Comparison of ENCODE assay signal across 1 cellular context in the genomic region with DNA sequence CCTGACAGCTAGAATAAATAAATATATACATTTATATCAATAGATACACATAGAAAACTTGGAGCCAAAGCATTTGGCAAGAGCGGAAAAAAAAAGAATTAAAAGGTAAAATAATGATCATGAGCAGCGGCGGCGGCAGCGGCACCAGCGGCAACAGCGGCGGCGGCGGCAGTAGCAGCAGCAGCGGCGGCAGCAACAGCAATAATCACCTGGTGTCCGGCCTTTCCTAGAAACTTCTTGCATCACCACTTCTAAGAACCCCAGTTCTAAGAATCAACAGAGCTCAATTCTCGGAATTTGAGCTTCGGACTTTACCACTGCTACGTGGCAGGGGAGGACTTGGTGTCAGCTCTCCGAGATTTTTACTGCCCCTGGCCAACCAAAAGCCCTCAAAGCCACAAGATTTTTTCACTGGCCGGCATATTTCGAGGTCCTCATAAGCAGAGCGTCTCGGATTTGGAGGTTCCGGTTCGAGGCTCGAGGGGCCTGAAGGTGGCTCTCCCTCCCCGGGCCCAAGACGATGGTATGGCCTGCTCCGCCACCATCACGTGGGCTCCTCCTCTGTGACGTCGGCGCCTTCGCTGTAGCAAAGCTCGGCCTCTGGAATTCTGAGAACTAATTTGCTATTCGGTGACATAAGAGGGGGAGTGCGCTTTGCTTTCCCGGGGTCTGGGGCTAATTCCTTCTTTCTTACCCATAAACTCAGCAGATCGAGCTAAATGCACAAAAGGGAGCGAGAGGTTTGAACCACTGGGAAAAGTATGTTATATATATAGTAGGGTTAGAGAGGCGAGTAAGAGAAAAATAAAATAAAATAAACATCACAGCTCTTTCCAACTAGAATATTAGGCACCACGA.
TF ChIP-seq lines count a peak whose summit lies in the region.

A gene (minus strand): TSS at position 268 of the 858 bp plus-strand sequence. CDS start 11,775 bp downstream, outside the sequence.

TF ChIP-seq in HepG2, 621 proteins besides CTCF, POLR2A, EP300 and RAD21 (continued from another document and continues in another):
- TF ChIP-seq, protein P1, sequence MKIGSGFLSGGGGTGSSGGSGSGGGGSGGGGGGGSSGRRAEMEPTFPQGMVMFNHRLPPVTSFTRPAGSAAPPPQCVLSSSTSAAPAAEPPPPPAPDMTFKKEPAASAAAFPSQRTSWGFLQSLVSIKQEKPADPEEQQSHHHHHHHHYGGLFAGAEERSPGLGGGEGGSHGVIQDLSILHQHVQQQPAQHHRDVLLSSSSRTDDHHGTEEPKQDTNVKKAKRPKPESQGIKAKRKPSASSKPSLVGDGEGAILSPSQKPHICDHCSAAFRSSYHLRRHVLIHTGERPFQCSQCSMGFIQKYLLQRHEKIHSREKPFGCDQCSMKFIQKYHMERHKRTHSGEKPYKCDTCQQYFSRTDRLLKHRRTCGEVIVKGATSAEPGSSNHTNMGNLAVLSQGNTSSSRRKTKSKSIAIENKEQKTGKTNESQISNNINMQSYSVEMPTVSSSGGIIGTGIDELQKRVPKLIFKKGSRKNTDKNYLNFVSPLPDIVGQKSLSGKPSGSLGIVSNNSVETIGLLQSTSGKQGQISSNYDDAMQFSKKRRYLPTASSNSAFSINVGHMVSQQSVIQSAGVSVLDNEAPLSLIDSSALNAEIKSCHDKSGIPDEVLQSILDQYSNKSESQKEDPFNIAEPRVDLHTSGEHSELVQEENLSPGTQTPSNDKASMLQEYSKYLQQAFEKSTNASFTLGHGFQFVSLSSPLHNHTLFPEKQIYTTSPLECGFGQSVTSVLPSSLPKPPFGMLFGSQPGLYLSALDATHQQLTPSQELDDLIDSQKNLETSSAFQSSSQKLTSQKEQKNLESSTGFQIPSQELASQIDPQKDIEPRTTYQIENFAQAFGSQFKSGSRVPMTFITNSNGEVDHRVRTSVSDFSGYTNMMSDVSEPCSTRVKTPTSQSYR (CRISPR knock-in tag; IDR thresholded peaks at IDR 0.05; ENCODE audit: borderline replicate concordance): peak; percentile 44; the same call in 1 of the 2 replicates
- TF ChIP-seq, protein P2, sequence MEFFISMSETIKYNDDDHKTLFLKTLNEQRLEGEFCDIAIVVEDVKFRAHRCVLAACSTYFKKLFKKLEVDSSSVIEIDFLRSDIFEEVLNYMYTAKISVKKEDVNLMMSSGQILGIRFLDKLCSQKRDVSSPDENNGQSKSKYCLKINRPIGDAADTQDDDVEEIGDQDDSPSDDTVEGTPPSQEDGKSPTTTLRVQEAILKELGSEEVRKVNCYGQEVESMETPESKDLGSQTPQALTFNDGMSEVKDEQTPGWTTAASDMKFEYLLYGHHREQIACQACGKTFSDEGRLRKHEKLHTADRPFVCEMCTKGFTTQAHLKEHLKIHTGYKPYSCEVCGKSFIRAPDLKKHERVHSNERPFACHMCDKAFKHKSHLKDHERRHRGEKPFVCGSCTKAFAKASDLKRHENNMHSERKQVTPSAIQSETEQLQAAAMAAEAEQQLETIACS (CRISPR knock-in tag; IDR thresholded peaks at IDR 0.05): no peak
- 0 out of 2 replicates have a peak, but pooled peaks have one; percentile 41 for TF ChIP-seq ZKSCAN8 (CRISPR knock-in tag; IDR thresholded peaks at IDR 0.05; ENCODE audit: borderline replicate concordance)
- TF ChIP-seq ZNF234 (CRISPR knock-in tag; conservative IDR thresholded peaks at IDR 0.05): 0 out of 2 replicates have a peak, but pooled peaks have one; percentile 17
- no peak for TF ChIP-seq ZNF660 (CRISPR knock-in tag; IDR thresholded peaks at IDR 0.05; ENCODE audit: borderline replicate concordance, low read depth)
- TF ChIP-seq, protein P3, sequence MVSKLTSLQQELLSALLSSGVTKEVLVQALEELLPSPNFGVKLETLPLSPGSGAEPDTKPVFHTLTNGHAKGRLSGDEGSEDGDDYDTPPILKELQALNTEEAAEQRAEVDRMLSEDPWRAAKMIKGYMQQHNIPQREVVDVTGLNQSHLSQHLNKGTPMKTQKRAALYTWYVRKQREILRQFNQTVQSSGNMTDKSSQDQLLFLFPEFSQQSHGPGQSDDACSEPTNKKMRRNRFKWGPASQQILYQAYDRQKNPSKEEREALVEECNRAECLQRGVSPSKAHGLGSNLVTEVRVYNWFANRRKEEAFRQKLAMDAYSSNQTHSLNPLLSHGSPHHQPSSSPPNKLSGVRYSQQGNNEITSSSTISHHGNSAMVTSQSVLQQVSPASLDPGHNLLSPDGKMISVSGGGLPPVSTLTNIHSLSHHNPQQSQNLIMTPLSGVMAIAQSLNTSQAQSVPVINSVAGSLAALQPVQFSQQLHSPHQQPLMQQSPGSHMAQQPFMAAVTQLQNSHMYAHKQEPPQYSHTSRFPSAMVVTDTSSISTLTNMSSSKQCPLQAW (CRISPR knock-in tag; IDR thresholded peaks at IDR 0.05): peak; percentile 83
- peak; percentile 83 for TF ChIP-seq RAD51 (IDR thresholded peaks at IDR 0.05; ENCODE audit: borderline replicate concordance)
- TF ChIP-seq MXD4 (CRISPR knock-in tag; IDR thresholded peaks at IDR 0.05): peak; percentile 45; the same call in 1 of the 2 replicates
- TF ChIP-seq RELA (CRISPR knock-in tag; IDR thresholded peaks at IDR 0.05): no peak
- TF ChIP-seq ZBTB42 (CRISPR knock-in tag; IDR thresholded peaks at IDR 0.05): 0 out of 2 replicates have a peak, but pooled peaks have one; percentile 72
- TF ChIP-seq SMYD3 (CRISPR knock-in tag; IDR thresholded peaks at IDR 0.05): 0 out of 2 replicates have a peak, but pooled peaks have one; percentile 34
- 0 out of 2 replicates have a peak, but pooled peaks have one; percentile 21 for TF ChIP-seq RORA (CRISPR knock-in tag; IDR thresholded peaks at IDR 0.05)
- TF ChIP-seq, protein P4, sequence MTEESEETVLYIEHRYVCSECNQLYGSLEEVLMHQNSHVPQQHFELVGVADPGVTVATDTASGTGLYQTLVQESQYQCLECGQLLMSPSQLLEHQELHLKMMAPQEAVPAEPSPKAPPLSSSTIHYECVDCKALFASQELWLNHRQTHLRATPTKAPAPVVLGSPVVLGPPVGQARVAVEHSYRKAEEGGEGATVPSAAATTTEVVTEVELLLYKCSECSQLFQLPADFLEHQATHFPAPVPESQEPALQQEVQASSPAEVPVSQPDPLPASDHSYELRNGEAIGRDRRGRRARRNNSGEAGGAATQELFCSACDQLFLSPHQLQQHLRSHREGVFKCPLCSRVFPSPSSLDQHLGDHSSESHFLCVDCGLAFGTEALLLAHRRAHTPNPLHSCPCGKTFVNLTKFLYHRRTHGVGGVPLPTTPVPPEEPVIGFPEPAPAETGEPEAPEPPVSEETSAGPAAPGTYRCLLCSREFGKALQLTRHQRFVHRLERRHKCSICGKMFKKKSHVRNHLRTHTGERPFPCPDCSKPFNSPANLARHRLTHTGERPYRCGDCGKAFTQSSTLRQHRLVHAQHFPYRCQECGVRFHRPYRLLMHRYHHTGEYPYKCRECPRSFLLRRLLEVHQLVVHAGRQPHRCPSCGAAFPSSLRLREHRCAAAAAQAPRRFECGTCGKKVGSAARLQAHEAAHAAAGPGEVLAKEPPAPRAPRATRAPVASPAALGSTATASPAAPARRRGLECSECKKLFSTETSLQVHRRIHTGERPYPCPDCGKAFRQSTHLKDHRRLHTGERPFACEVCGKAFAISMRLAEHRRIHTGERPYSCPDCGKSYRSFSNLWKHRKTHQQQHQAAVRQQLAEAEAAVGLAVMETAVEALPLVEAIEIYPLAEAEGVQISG (CRISPR knock-in tag; IDR thresholded peaks at IDR 0.05): peak; percentile 52
- TF ChIP-seq, protein P5, sequence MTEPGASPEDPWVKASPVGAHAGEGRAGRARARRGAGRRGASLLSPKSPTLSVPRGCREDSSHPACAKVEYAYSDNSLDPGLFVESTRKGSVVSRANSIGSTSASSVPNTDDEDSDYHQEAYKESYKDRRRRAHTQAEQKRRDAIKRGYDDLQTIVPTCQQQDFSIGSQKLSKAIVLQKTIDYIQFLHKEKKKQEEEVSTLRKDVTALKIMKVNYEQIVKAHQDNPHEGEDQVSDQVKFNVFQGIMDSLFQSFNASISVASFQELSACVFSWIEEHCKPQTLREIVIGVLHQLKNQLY (CRISPR knock-in tag; IDR thresholded peaks at IDR 0.05): peak; percentile 78; the same call in 1 of the 2 replicates
- no peak; the same call in none of the 2 replicates for TF ChIP-seq SIN3B (IDR thresholded peaks at IDR 0.05; ENCODE audit: low read length)
- peak; percentile 89 for TF ChIP-seq RBM39 (IDR thresholded peaks at IDR 0.05; ENCODE audit: low read depth, low read length, poor library complexity, severe bottlenecking)
- TF ChIP-seq ZNF260 (CRISPR knock-in tag; IDR thresholded peaks at IDR 0.05; ENCODE audit: borderline replicate concordance, low read depth): no peak
- TF ChIP-seq TGIF2 (CRISPR knock-in tag; IDR thresholded peaks at IDR 0.05): peak; percentile 88
- no peak for TF ChIP-seq ZKSCAN5 (CRISPR knock-in tag; IDR thresholded peaks at IDR 0.05)
- peak; percentile 79 for TF ChIP-seq ZNF350 (CRISPR knock-in tag; IDR thresholded peaks at IDR 0.05; ENCODE audit: borderline replicate concordance, low read depth)
- TF ChIP-seq SMAD9 (CRISPR knock-in tag; IDR thresholded peaks at IDR 0.05): no peak
- TF ChIP-seq, protein P6, sequence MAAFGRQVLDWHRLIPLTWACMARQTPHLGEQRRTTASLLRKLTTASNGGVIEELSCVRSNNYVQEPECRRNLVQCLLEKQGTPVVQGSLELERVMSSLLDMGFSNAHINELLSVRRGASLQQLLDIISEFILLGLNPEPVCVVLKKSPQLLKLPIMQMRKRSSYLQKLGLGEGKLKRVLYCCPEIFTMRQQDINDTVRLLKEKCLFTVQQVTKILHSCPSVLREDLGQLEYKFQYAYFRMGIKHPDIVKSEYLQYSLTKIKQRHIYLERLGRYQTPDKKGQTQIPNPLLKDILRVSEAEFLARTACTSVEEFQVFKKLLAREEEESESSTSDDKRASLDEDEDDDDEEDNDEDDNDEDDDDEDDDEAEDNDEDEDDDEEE (CRISPR knock-in tag; IDR thresholded peaks at IDR 0.05): no peak
- TF ChIP-seq HNF4G (IDR thresholded peaks at IDR 0.05; ENCODE audit: borderline replicate concordance, low read depth, low read length): peak; percentile 81; the same call in 1 of the 2 replicates
- no peak for TF ChIP-seq HNF4G (CRISPR knock-in tag; IDR thresholded peaks at IDR 0.05; ENCODE audit: borderline replicate concordance, low read depth)
- TF ChIP-seq, protein P7, sequence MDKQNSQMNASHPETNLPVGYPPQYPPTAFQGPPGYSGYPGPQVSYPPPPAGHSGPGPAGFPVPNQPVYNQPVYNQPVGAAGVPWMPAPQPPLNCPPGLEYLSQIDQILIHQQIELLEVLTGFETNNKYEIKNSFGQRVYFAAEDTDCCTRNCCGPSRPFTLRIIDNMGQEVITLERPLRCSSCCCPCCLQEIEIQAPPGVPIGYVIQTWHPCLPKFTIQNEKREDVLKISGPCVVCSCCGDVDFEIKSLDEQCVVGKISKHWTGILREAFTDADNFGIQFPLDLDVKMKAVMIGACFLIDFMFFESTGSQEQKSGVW (CRISPR knock-in tag; IDR thresholded peaks at IDR 0.05; ENCODE audit: borderline replicate concordance): no peak
- peak; percentile 78; the same call in 1 of the 2 replicates for TF ChIP-seq ZBTB3 (CRISPR knock-in tag; IDR thresholded peaks at IDR 0.05; ENCODE audit: borderline replicate concordance, low read depth)
- TF ChIP-seq ISX (CRISPR knock-in tag; conservative IDR thresholded peaks at IDR 0.05): 0 out of 2 replicates have a peak, but pooled peaks have one; percentile 49
- TF ChIP-seq, protein P8, sequence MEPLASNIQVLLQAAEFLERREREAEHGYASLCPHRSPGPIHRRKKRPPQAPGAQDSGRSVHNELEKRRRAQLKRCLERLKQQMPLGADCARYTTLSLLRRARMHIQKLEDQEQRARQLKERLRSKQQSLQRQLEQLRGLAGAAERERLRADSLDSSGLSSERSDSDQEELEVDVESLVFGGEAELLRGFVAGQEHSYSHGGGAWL (CRISPR knock-in tag; IDR thresholded peaks at IDR 0.05): no peak
- TF ChIP-seq CCAR2 (optimal IDR thresholded peaks at IDR 0.05; ENCODE audit: low read depth, low read length): no peak
- TF ChIP-seq IKZF4 (CRISPR knock-in tag; IDR thresholded peaks at IDR 0.05; ENCODE audit: borderline replicate concordance, low read depth, not compliant biosample characterization): no peak
- 0 out of 2 replicates have a peak, but pooled peaks have one; percentile 62 for TF ChIP-seq ZNF572 (CRISPR knock-in tag; IDR thresholded peaks at IDR 0.05)
- TF ChIP-seq CBX5 (CRISPR knock-in tag; IDR thresholded peaks at IDR 0.05; ENCODE audit: borderline replicate concordance): peak; percentile 62; the same call in 1 of the 2 replicates
- TF ChIP-seq NFKBIZ (CRISPR knock-in tag; IDR thresholded peaks at IDR 0.05): peak; percentile 82
- no peak for TF ChIP-seq ZFP36 (IDR thresholded peaks at IDR 0.05; ENCODE audit: borderline replicate concordance, low read depth, low read length, partially characterized antibody)
- 0 out of 2 replicates have a peak, but pooled peaks have one; percentile 51 for TF ChIP-seq FOXC1 (CRISPR knock-in tag; IDR thresholded peaks at IDR 0.05; ENCODE audit: borderline replicate concordance)
- TF ChIP-seq, protein P9, sequence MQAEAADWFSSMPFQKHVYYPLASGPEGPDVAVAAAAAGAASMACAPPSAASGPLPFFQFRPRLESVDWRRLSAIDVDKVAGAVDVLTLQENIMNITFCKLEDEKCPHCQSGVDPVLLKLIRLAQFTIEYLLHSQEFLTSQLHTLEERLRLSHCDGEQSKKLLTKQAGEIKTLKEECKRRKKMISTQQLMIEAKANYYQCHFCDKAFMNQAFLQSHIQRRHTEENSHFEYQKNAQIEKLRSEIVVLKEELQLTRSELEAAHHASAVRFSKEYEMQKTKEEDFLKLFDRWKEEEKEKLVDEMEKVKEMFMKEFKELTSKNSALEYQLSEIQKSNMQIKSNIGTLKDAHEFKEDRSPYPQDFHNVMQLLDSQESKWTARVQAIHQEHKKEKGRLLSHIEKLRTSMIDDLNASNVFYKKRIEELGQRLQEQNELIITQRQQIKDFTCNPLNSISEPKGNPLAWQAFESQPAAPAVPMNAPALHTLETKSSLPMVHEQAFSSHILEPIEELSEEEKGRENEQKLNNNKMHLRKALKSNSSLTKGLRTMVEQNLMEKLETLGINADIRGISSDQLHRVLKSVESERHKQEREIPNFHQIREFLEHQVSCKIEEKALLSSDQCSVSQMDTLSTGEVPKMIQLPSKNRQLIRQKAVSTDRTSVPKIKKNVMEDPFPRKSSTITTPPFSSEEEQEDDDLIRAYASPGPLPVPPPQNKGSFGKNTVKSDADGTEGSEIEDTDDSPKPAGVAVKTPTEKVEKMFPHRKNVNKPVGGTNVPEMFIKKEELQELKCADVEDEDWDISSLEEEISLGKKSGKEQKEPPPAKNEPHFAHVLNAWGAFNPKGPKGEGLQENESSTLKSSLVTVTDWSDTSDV (CRISPR knock-in tag; IDR thresholded peaks at IDR 0.05): no peak
- TF ChIP-seq, protein P10, sequence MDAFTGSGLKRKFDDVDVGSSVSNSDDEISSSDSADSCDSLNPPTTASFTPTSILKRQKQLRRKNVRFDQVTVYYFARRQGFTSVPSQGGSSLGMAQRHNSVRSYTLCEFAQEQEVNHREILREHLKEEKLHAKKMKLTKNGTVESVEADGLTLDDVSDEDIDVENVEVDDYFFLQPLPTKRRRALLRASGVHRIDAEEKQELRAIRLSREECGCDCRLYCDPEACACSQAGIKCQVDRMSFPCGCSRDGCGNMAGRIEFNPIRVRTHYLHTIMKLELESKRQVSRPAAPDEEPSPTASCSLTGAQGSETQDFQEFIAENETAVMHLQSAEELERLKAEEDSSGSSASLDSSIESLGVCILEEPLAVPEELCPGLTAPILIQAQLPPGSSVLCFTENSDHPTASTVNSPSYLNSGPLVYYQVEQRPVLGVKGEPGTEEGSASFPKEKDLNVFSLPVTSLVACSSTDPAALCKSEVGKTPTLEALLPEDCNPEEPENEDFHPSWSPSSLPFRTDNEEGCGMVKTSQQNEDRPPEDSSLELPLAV (CRISPR knock-in tag; conservative IDR thresholded peaks at IDR 0.05; ENCODE audit: low read depth): no peak
- TF ChIP-seq ZNF510 (CRISPR knock-in tag; IDR thresholded peaks at IDR 0.05; ENCODE audit: low read depth): peak; percentile 77
- no peak for TF ChIP-seq ZBTB38 (CRISPR knock-in tag; IDR thresholded peaks at IDR 0.05)
- no peak for TF ChIP-seq WIZ (CRISPR knock-in tag; IDR thresholded peaks at IDR 0.05)
- no peak for TF ChIP-seq ZSCAN22 (CRISPR knock-in tag; IDR thresholded peaks at IDR 0.05)
- TF ChIP-seq ERF (CRISPR knock-in tag; IDR thresholded peaks at IDR 0.05): peak; percentile 58; the same call in 1 of the 2 replicates
